In genomic region chr16:18788828-18789514, GRCh38 we compare ENCODE assay signal across 7 cellular contexts. TPM values are rescaled to one million over a fixed set of nuclear protein-coding genes. Genes with fewer than 3 reads are reported as not detected.
DNase-seq lines count a peak whose midpoint lies in the region; ATAC-seq and TF ChIP-seq lines count a peak whose summit lies in the region.

No MANE protein-coding gene starts in this region.

- peaks cover 6% of the 10 kb centered on the region for H3K36me3 ChIP-seq in smooth muscle cell (ENCODE audit: low read depth)

- 11% methylated on average over 20 of the region's 20 CpGs for WGBS in smooth muscle cell (ENCODE audit: low lambda C conversion rate)

- H3K27me3 Mint-ChIP-seq in T-helper 2 cell treated with Interferon-gamma antibody and Interleukin-4, amounts not matched to agents 5 μg/mL and 100 μg/mL, for 36 hours (ENCODE audit: low read depth), result no peaks in the 10 kb centered on the region
- H3K27me3 Mint-ChIP-seq in glutamatergic neuron (ENCODE audit: unreplicated experiment), result no peaks in the 10 kb centered on the region

- H3K79me2 ChIP-seq in smooth muscle cell (ENCODE audit: low read depth), result peaks cover 61% of the 10 kb centered on the region

- peaks cover 32% of the 10 kb centered on the region for H3K4me1 ChIP-seq in smooth muscle cell (ENCODE audit: low read depth)

- peaks cover 47% of the 10 kb centered on the region for H3K4me1 Mint-ChIP-seq in T-helper 2 cell treated with Interferon-gamma antibody and Interleukin-4, amounts not matched to agents 5 μg/mL and 100 μg/mL, for 36 hours (ENCODE audit: low read depth)
- H3K4me1 Mint-ChIP-seq in glutamatergic neuron (ENCODE audit: low read depth, unreplicated experiment), result peaks cover 32% of the 10 kb centered on the region

- peaks cover 86% of the 10 kb centered on the region for H3K36me3 Mint-ChIP-seq in T-helper 2 cell treated with Interferon-gamma antibody and Interleukin-4, amounts not matched to agents 5 μg/mL and 100 μg/mL, for 36 hours (ENCODE audit: low read depth)
- H3K36me3 Mint-ChIP-seq in glutamatergic neuron (ENCODE audit: unreplicated experiment), result peaks cover 16% of the 10 kb centered on the region

- H2AFZ ChIP-seq in smooth muscle cell (ENCODE audit: low read depth), result no peak overlapping the region

- H3K9me3 ChIP-seq in smooth muscle cell (replicated peaks; ENCODE audit: low read depth), result no peaks in the 10 kb centered on the region

- no peaks in the 10 kb centered on the region for H3K27me3 ChIP-seq in smooth muscle cell (ENCODE audit: low read depth)

- peak overlapping the region; percentile 97 for H3K4me2 ChIP-seq in smooth muscle cell

- peaks cover 47% of the 10 kb centered on the region for H3F3A ChIP-seq in smooth muscle cell (ENCODE audit: low read depth)

- no peak for DNase-seq in HFF-Myc (ENCODE audit: extremely low read depth, low read depth)
- no peak for DNase-seq in T-helper 2 cell treated with Interferon-gamma antibody and Interleukin-4, amounts not matched to agents 5 μg/mL and 100 μg/mL, for 36 hours (ENCODE audit: low spot score)
- no peak for DNase-seq in glutamatergic neuron
- no peak for DNase-seq in smooth muscle cell (lab: John Stamatoyannopoulos, UW; ENCODE audit: unreplicated experiment)
- no peak for DNase-seq in NCI-H82 treated with DMSO at 0.1 percent for 48 hours (lab: John Stamatoyannopoulos, UW; ENCODE audit: unreplicated experiment)
- DNase-seq in stimulated activated CD4-positive, alpha-beta T cell treated with anti-CD3 and anti-CD28 coated beads, Interleukin-4, amount 100 ng/mL, for 24 hours, result no peak

- no peak for TF ChIP-seq CTCF in HFF-Myc (IDR thresholded peaks at IDR 0.05; ENCODE audit: low read depth, low read length, missing control alignments)
- no peak for TF ChIP-seq CTCF in glutamatergic neuron (IDR thresholded peaks at IDR 0.05; ENCODE audit: partially characterized antibody, unreplicated experiment)
- TF ChIP-seq CTCF in smooth muscle cell (IDR thresholded peaks at IDR 0.05; ENCODE audit: borderline replicate concordance, insufficient read depth, poor library complexity, severe bottlenecking), result no peak

- H3K27ac Mint-ChIP-seq in T-helper 2 cell treated with Interferon-gamma antibody and Interleukin-4, amounts not matched to agents 5 μg/mL and 100 μg/mL, for 36 hours, result peak overlapping the region; percentile 94
- peak overlapping the region; percentile 89 for H3K27ac Mint-ChIP-seq in glutamatergic neuron (ENCODE audit: unreplicated experiment)

- H4K20me1 ChIP-seq in smooth muscle cell (ENCODE audit: low read depth), result peaks cover 61% of the 10 kb centered on the region

- H3K4me3 ChIP-seq in HFF-Myc (replicated peaks; ENCODE audit: low read depth, low read length), result peak overlapping the region; percentile 62
- peak overlapping the region; percentile 94 for H3K4me3 ChIP-seq in smooth muscle cell

- H3K4me3 Mint-ChIP-seq in T-helper 2 cell treated with Interferon-gamma antibody and Interleukin-4, amounts not matched to agents 5 μg/mL and 100 μg/mL, for 36 hours, result peak overlapping the region; percentile 99
- H3K4me3 Mint-ChIP-seq in glutamatergic neuron (ENCODE audit: unreplicated experiment), result peak overlapping the region; percentile 95

- H3K9ac ChIP-seq in smooth muscle cell (ENCODE audit: low read depth), result peak overlapping the region; percentile 95

- no peak for ATAC-seq in HG02759 (IDR thresholded peaks at IDR 0.05; ENCODE audit: unreplicated experiment)

- H3K9me3 Mint-ChIP-seq in T-helper 2 cell treated with Interferon-gamma antibody and Interleukin-4, amounts not matched to agents 5 μg/mL and 100 μg/mL, for 36 hours, result no peaks in the 10 kb centered on the region
- peaks cover 10% of the 10 kb centered on the region for H3K9me3 Mint-ChIP-seq in glutamatergic neuron (ENCODE audit: unreplicated experiment)

- peak overlapping the region; percentile 78 for H3K27ac ChIP-seq in smooth muscle cell (ENCODE audit: low read depth)

RNA-seq across cellular contexts. Expression of gene RPS15A, which starts 1.2 kb away (rescaled TPM):
- total RNA-seq in glutamatergic neuron (ENCODE audit: unreplicated experiment), result 784 TPM
- total RNA-seq in smooth muscle cell, result 2,766 and 3,271 TPM in 2 replicates
- polyA plus RNA-seq in smooth muscle cell, result 589 and 653 TPM in 2 replicates

RNA-seq across cellular contexts. Expression of gene ARL6IP1, which starts 12.4 kb away (rescaled TPM):
- 238 TPM for total RNA-seq in glutamatergic neuron (ENCODE audit: unreplicated experiment)
- total RNA-seq in smooth muscle cell, result 166 and 205 TPM in 2 replicates
- 87.3 and 90.6 TPM in 2 replicates for polyA plus RNA-seq in smooth muscle cell
